Comparison of ENCODE assay signal across 35 cellular contexts in the genomic region with DNA sequence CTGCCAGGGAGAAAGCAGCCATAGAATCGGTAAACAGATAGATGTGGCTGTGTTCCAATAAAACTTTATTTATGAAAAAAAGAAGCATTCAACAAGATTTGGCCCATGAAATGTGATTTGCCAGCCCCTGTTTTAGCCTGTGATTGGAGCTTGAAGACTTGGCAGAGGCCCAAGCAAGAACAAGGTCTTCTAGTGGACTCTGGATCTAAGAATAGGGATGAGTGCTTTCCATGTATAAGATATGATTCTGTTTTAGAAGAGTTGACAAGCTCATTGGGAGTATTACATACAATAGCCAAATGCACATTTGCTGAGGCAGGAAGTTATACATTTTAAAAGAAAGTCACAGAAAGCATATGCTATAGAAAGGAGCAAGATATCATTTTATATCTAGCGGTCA.
"Had no signal": no experiment of that assay in that cellular context is flagged by ENCODE, and none has a peak within 500 bp of the region (broad histone marks: within the 10 kb centered on the region; RNA-seq: fewer than 3 reads in every experiment).

No MANE protein-coding gene starts in this region.

- H3K4me3 ChIP-seq: MG63 had no signal

- H3K9me3 ChIP-seq: MG63 had no signal

- DNase-seq: Karpas-422, Kasumi-1, KBM-7, KG1, MG63, MM.1S, MV-4-11, NCI-H1048, NCI-H1092, NCI-H1092 treated with DMSO at 0.1 percent for 48 hours, NCI-H1105, NCI-H1105 treated with DMSO at 0.1 percent for 48 hours, NCI-H1417, NCI-H1417 treated with DMSO at 0.1 percent for 48 hours, NCI-H1436, NCI-H1436 treated with DMSO at 0.1 percent for 48 hours, NCI-H146, NCI-H1694, NCI-H1694 treated with DMSO at 0.1 percent for 48 hours, NCI-H187, NCI-H187 treated with DMSO at 0.1 percent for 48 hours, NCI-H1930, NCI-H2029, NCI-H2029 treated with DMSO at 0.1 percent for 48 hours, NCI-H2081, NCI-H2081 treated with DMSO at 0.1 percent for 48 hours, NCI-H2107, NCI-H2171, NCI-H2171 treated with DMSO at 0.1 percent for 48 hours, NCI-H2227 treated with DMSO at 0.1 percent for 48 hours, NCI-H226, NCI-H345, NCI-H446, NCI-H446 treated with DMSO at 0.1 percent for 48 hours had no signal

- H3K27me3 ChIP-seq: MG63 had no signal

- H3K27ac ChIP-seq: KMS-11 had no signal
